Comparison of ENCODE assay signal across 25 cellular contexts in the genomic region with DNA sequence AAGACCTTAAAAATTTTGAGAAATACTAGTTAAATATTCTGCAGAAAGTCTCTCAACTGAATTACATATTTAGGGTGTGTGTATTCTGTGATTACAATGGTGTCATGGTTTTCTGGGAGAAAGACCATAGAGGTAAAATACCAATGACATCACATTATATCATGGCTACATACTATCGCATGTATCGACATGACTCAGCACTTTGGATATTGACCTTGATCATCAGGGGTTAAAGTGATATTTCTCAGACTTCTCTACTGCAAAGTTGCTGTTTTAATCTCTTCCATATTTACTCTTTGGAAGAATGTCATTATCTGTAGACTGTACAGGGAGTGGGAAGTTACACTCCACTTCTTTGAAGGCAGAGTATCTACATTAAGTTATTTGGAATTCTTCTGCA.
DNase-seq lines count a peak whose midpoint lies in the region; ATAC-seq, FAIRE-seq and TF ChIP-seq lines count a peak whose summit lies in the region.
"Had no signal": no experiment of that assay in that cellular context is flagged by ENCODE, and none has a peak within 500 bp of the region (broad histone marks: within the 10 kb centered on the region; RNA-seq: fewer than 3 reads in every experiment).

No MANE protein-coding gene starts in this region.

- TF ChIP-seq POLR2A in HepG2 (IDR thresholded peaks at IDR 0.05; ENCODE audit: insufficient read depth in 1 of 2, low read depth in 2 of 2, low read length in 2 of 2), result no peak
- TF ChIP-seq POLR2A in right lobe of liver (IDR thresholded peaks at IDR 0.05), result no peak
- TF ChIP-seq POLR2A in K562 (conservative IDR thresholded peaks at IDR 0.05), result no peak

- H3K4me3 Mint-ChIP-seq in GM23338, result no peak overlapping the region
- H3K4me3 Mint-ChIP-seq: B cell; CD4-positive, alpha-beta T cell; CD8-positive, alpha-beta T cell had no signal

- TF ChIP-seq RAD21 in HepG2 (CRISPR knock-in tag; IDR thresholded peaks at IDR 0.05) (no peak), K562 (CRISPR knock-in tag; conservative IDR thresholded peaks at IDR 0.05 in 1 of 2, IDR thresholded peaks at IDR 0.05 in 1 of 2) (no peak)

- BruUV-seq in HepG2 (replicated peaks; lab: Mats Ljungman, UMichigan) (no TSS peak), K562 (replicated peaks; lab: Mats Ljungman, UMichigan) (no TSS peak)

- no peak overlapping the region for H3K27ac ChIP-seq in HepG2 (ENCODE audit: extremely low read length, insufficient read depth, low read length)
- no peak overlapping the region for H3K27ac ChIP-seq in right lobe of liver
- no peak overlapping the region for H3K27ac ChIP-seq in GM23338 (ENCODE audit: low read depth)
- no peak overlapping the region for H3K27ac ChIP-seq in K562 (ENCODE audit: extremely low read depth, low read depth, low read length)
- H3K27ac ChIP-seq: 22Rv1; BLaER1 treated with 17β-estradiol and CSF1 and Interleukin-3, amounts not matched to agents 10 nM and 100 nM; C4-2B had no signal

- TF ChIP-seq EP300 in HepG2 (IDR thresholded peaks at IDR 0.05; ENCODE audit: low read depth in 2 of 2, low read length in 2 of 2) (no peak), HepG2 (CRISPR knock-in tag; IDR thresholded peaks at IDR 0.05; ENCODE audit: borderline replicate concordance) (no peak), K562 (IDR thresholded peaks at IDR 0.05; ENCODE audit: low read length) (no peak)

- H3K27me3 Mint-ChIP-seq in GM23338 (ENCODE audit: insufficient read depth, low read depth, poor library complexity), result no peaks in the 10 kb centered on the region
- H3K27me3 Mint-ChIP-seq: B cell had no signal

- no peaks in the 10 kb centered on the region for H3K4me1 Mint-ChIP-seq in GM23338
- H3K4me1 Mint-ChIP-seq: B cell had no signal

- no peaks in the 10 kb centered on the region for H3K36me3 Mint-ChIP-seq in GM23338 (ENCODE audit: low read depth)
- H3K36me3 Mint-ChIP-seq: CD8-positive, alpha-beta T cell had no signal

- no peaks in the 10 kb centered on the region for H3K36me3 ChIP-seq in HepG2 (replicated peaks in 1 of 2; ENCODE audit: control insufficient read depth in 1 of 2, insufficient read depth in 2 of 2, low read length in 2 of 2)
- H3K36me3 ChIP-seq in right lobe of liver, result no peaks in the 10 kb centered on the region
- H3K36me3 ChIP-seq in GM23338 (ENCODE audit: insufficient read depth), result no peaks in the 10 kb centered on the region
- H3K36me3 ChIP-seq in K562 (ENCODE audit: control insufficient read depth, insufficient read depth, low read length), result no peaks in the 10 kb centered on the region
- H3K36me3 ChIP-seq: BLaER1 treated with 17β-estradiol and CSF1 and Interleukin-3, amounts not matched to agents 10 nM and 100 nM had no signal

- H3F3A ChIP-seq in GM23338 (replicated peaks; ENCODE audit: low read depth), result no peaks in the 10 kb centered on the region

- ATAC-seq in HepG2 (no peak), right lobe of liver (no peak), GM23338 (no peak), K562 (no peak), GM18517 (IDR thresholded peaks at IDR 0.05; ENCODE audit: unreplicated experiment) (no peak), GM19035 (IDR thresholded peaks at IDR 0.05; ENCODE audit: unreplicated experiment) (no peak)
- ATAC-seq: CD8-positive, alpha-beta T cell; GM12878 had no signal

- no peaks in the 10 kb centered on the region for H3K9me3 Mint-ChIP-seq in GM23338
- H3K9me3 Mint-ChIP-seq: CD8-positive, alpha-beta T cell had no signal

- in situ Hi-C loops in HepG2 (cut with HindIII; ENCODE audit: extremely low pct_ligation_motif_present, low pct_unique_long_range_greater_than_20kb) (no loop called here), K562 (cut with MboI) (no loop called here)

- DNase-seq in HepG2 (ENCODE audit: low spot score), result no peak
- DNase-seq in right lobe of liver, result no peak
- no peak for DNase-seq in GM23338 (ENCODE audit: low spot score)
- DNase-seq in K562 (ENCODE audit: extremely low read depth in 1 of 4, low spot score in 3 of 4), result no peak
- DNase-seq in urothelium cell line (ENCODE audit: low spot score), result no peak
- no peak for DNase-seq in AG08396 (ENCODE audit: low spot score)
- DNase-seq: ACHN; AML-193; Caco-2; Calu3; CD4-positive, alpha-beta T cell; CD8-positive, alpha-beta T cell; DMS79; DND-41; EL; GDM1 had no signal

- no peak for TF ChIP-seq CTCF in HepG2 (CRISPR knock-in tag; IDR thresholded peaks at IDR 0.05)
- no peak for TF ChIP-seq CTCF in right lobe of liver (IDR thresholded peaks at IDR 0.05)
- no peak for TF ChIP-seq CTCF in GM23338 (conservative IDR thresholded peaks at IDR 0.05; ENCODE audit: low read depth in 2 of 2)
- TF ChIP-seq CTCF in K562 (IDR thresholded peaks at IDR 0.05 in 2 of 3, conservative IDR thresholded peaks at IDR 0.05 in 1 of 3; ENCODE audit: insufficient read depth in 2 of 3, low read depth in 1 of 3, low read length in 3 of 3), result no peak

- no peaks in the 10 kb centered on the region for H3K9me3 ChIP-seq in HepG2 (ENCODE audit: low read length)
- H3K9me3 ChIP-seq in right lobe of liver, result no peaks in the 10 kb centered on the region
- no peaks in the 10 kb centered on the region for H3K9me3 ChIP-seq in K562 (replicated peaks; ENCODE audit: control insufficient read depth, insufficient read depth, low read depth, low read length)
- H3K9me3 ChIP-seq: BLaER1 treated with 17β-estradiol and CSF1 and Interleukin-3, amounts not matched to agents 10 nM and 100 nM; Caco-2 had no signal

- H3K9me1 ChIP-seq in K562 (ENCODE audit: control insufficient read depth, insufficient read depth, low read length), result no peaks in the 10 kb centered on the region

- peak overlapping the region; percentile 67; the same call in 1 of the 2 replicates for H3K27ac Mint-ChIP-seq in GM23338
- H3K27ac Mint-ChIP-seq: B cell; CD4-positive, alpha-beta T cell; CD8-positive, alpha-beta T cell had no signal

- H3K9me2 ChIP-seq in GM23338 (ENCODE audit: insufficient read depth), result no peaks in the 10 kb centered on the region

- POLR2A ChIA-PET in HepG2 (lab: Yijun Ruan, JAX), result no interaction called here
- POLR2A ChIA-PET in K562 (lab: Yijun Ruan, JAX), result no interaction called here

- intact Hi-C loops in HepG2 (cut with micrococcal nuclease; ENCODE audit: unreplicated experiment), result no loop called here
- intact Hi-C loops in right lobe of liver (cut with DNase I), result no loop called here
- intact Hi-C loops in K562 (cut with micrococcal nuclease), result no loop called here

- H2AFZ ChIP-seq in HepG2 (ENCODE audit: low read length) (no peak overlapping the region), GM23338 (no peak overlapping the region), K562 (ENCODE audit: low read depth, low read length) (no peak overlapping the region)

- 48% methylated on average over 2 of the region's 2 CpGs for WGBS in HepG2 (ENCODE audit: low lambda C conversion rate)
- 78% methylated on average over 2 of the region's 2 CpGs for WGBS in right lobe of liver (ENCODE audit: insufficient coverage, low coverage, low lambda C conversion rate, missing lambda C conversion rate)
- WGBS in K562 (ENCODE audit: insufficient coverage, low coverage, missing lambda C conversion rate), result 3% methylated on average over 2 of the region's 2 CpGs

- H4K20me1 ChIP-seq in HepG2 (ENCODE audit: insufficient read depth, low read length) (no peaks in the 10 kb centered on the region), GM23338 (replicated peaks; ENCODE audit: insufficient read depth) (no peaks in the 10 kb centered on the region), K562 (replicated peaks; ENCODE audit: control insufficient read depth, insufficient read depth, low read length) (no peaks in the 10 kb centered on the region)
- H4K20me1 ChIP-seq: BLaER1 treated with 17β-estradiol and CSF1 and Interleukin-3, amounts not matched to agents 10 nM and 100 nM had no signal

- H3K4me1 ChIP-seq in HepG2 (ENCODE audit: insufficient read depth, low read length) (no peaks in the 10 kb centered on the region), right lobe of liver (no peaks in the 10 kb centered on the region), GM23338 (ENCODE audit: insufficient read depth) (no peaks in the 10 kb centered on the region), K562 (replicated peaks in 1 of 2; ENCODE audit: control insufficient read depth in 2 of 2, insufficient read depth in 2 of 2, low read length in 2 of 2) (no peaks in the 10 kb centered on the region)
- H3K4me1 ChIP-seq: BLaER1 treated with 17β-estradiol and CSF1 and Interleukin-3, amounts not matched to agents 10 nM and 100 nM; Caco-2 had no signal

- H3K27me3 ChIP-seq in HepG2 (ENCODE audit: control insufficient read depth in 1 of 2, insufficient read depth in 2 of 2, low read length in 2 of 2) (no peaks in the 10 kb centered on the region), right lobe of liver (no peaks in the 10 kb centered on the region), GM23338 (ENCODE audit: insufficient read depth) (no peaks in the 10 kb centered on the region), K562 (ENCODE audit: control insufficient read depth in 2 of 2, insufficient read depth in 2 of 2, low read length in 2 of 2) (no peaks in the 10 kb centered on the region)
- H3K27me3 ChIP-seq: BLaER1 treated with 17β-estradiol and CSF1 and Interleukin-3, amounts not matched to agents 10 nM and 100 nM had no signal

- CTCF ChIA-PET in HepG2 (lab: Yijun Ruan, JAX; ENCODE audit: low intra/inter-chr PET ratio, low total read pairs) (no interaction called here), K562 (lab: Yijun Ruan, JAX; ENCODE audit: low intra/inter-chr PET ratio) (no interaction called here)

- FAIRE-seq in HepG2 (lab: Jason Lieb, UNC), result no peak
- no peak for FAIRE-seq in K562 (lab: Jason Lieb, UNC)
- peak; percentile 13 for FAIRE-seq in urothelium cell line (lab: Jason Lieb, UNC)
- FAIRE-seq: D721Med, GM12878, GM19239 had no signal

- H3K79me2 ChIP-seq in HepG2 (ENCODE audit: insufficient read depth, low read length) (no peaks in the 10 kb centered on the region), GM23338 (replicated peaks; ENCODE audit: insufficient read depth) (no peaks in the 10 kb centered on the region), K562 (ENCODE audit: control insufficient read depth, insufficient read depth, low read length) (no peaks in the 10 kb centered on the region)

- H3K9ac ChIP-seq in HepG2 (ENCODE audit: insufficient read depth, low read depth, low read length) (no peak overlapping the region), K562 (ENCODE audit: insufficient read depth in 1 of 2, low read depth in 2 of 2, low read length in 2 of 2) (no peak overlapping the region)
- H3K9ac ChIP-seq: BLaER1 treated with 17β-estradiol and CSF1 and Interleukin-3, amounts not matched to agents 10 nM and 100 nM had no signal

- H3K4me2 ChIP-seq in HepG2 (ENCODE audit: low read depth, low read length) (no peak overlapping the region), GM23338 (no peak overlapping the region), K562 (ENCODE audit: insufficient read depth, low read length) (no peak overlapping the region)
- H3K4me2 ChIP-seq: BLaER1 treated with 17β-estradiol and CSF1 and Interleukin-3, amounts not matched to agents 10 nM and 100 nM had no signal

- H3K4me3 ChIP-seq in HepG2 (replicated peaks in 1 of 3; ENCODE audit: insufficient read depth in 1 of 3, low read depth in 2 of 3, low read length in 3 of 3), result no peak overlapping the region
- no peak overlapping the region for H3K4me3 ChIP-seq in right lobe of liver
- no peak overlapping the region for H3K4me3 ChIP-seq in GM23338
- no peak overlapping the region for H3K4me3 ChIP-seq in K562
- H3K4me3 ChIP-seq: BLaER1 treated with 17β-estradiol and CSF1 and Interleukin-3, amounts not matched to agents 10 nM and 100 nM; GM12878 had no signal

TF ChIP-seq in K562, 482 proteins besides CTCF, POLR2A, EP300 and RAD21 (continues in another document):
- TF ChIP-seq ZNF316 (IDR thresholded peaks at IDR 0.05), result peak; percentile 21; the same call in 1 of the 2 replicates

Comparison
In these comparisons a context has a peak if more than half of its experiments do, and no peak if none do; other contexts are left out.
1. Of the 241 proteins assayed by ChIP-seq in both HepG2 and K562: peak only in HepG2: MAFK; only in K562: none; in both: MAFF; in neither: 238; mixed calls (peak in some experiments, not most) for 1.